ENCODE assay signal across 8 cellular contexts in the genomic region with DNA sequence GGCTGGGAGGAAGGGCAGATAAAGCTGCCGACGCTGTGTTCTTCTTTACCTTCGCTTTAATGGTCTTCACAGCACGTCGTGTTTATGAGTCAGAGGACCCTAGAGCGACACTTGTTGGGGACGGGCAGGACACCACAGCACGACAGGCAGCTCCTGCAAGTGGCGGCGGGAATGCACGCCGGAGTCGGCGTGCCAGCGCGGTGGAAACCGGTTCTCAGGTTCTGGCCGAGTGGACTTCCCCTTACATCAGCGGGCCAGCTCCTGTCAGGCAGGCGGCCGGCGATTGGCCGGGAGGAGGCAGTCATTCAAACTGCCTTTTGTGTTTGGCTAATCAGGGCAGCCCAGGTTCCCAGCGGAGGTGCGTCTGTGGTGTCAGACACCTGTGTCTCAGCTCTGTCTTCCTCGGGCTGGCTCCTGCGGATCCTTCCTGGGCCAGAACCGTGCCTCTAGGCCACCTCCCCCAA.
DNase-seq lines count a peak whose midpoint lies in the region; ATAC-seq and TF ChIP-seq lines count a peak whose summit lies in the region.

No MANE protein-coding gene starts in this region.

- DNase-seq in COR-L47 (lab: John Stamatoyannopoulos, UW) (peak; percentile 93), NCI-H1105 (lab: John Stamatoyannopoulos, UW) (peak; percentile 62), heart right ventricle (peak; percentile 74 to 77), omental fat pad (ENCODE audit: low spot score) (peak; percentile 37), NCI-H446 (lab: John Stamatoyannopoulos, UW) (no peak), SKM-1 (lab: John Stamatoyannopoulos, UW; ENCODE audit: unreplicated experiment) (no peak)

- H3K4me1 ChIP-seq in heart right ventricle = peaks cover 0 to 41% (median 16%) of the 10 kb centered on the region in 9 donors

- H3K27me3 Mint-ChIP-seq in activated naive CD8-positive, alpha-beta T cell = peaks cover 33% of the 10 kb centered on the region

- 6 to 8% methylated on average over 28 of the region's 28 CpGs for WGBS in heart right ventricle, 2 donors

- H3K27me3 ChIP-seq in heart right ventricle = peaks cover 0 to 36% (median 0%) of the 10 kb centered on the region in 7 donors

- TF ChIP-seq CTCF in heart right ventricle (IDR thresholded peaks at IDR 0.05) = peak in 7 of 9 donors; percentile 19 to 54 (median 38)
- no peak for TF ChIP-seq CTCF in omental fat pad (IDR thresholded peaks at IDR 0.05)

- H3K27ac Mint-ChIP-seq in activated naive CD8-positive, alpha-beta T cell = no peak overlapping the region

- no peaks in the 10 kb centered on the region for H3K36me3 ChIP-seq in heart right ventricle

- H3K36me3 Mint-ChIP-seq in activated naive CD8-positive, alpha-beta T cell = no peaks in the 10 kb centered on the region

- H3K9me3 Mint-ChIP-seq in activated naive CD8-positive, alpha-beta T cell (ENCODE audit: low read depth) = no peaks in the 10 kb centered on the region

- H3K4me1 Mint-ChIP-seq in activated naive CD8-positive, alpha-beta T cell (ENCODE audit: low read depth) = peaks cover 7% of the 10 kb centered on the region

- peak overlapping the region in 9 of 10 donors; percentile 27 to 56 (median 51) for H3K4me3 ChIP-seq in heart right ventricle

- intact Hi-C loops in heart right ventricle (cut with DNase I) = loop anchor here in 3 of 10 donors (10.0 kb wide), 3 partner anchors 61 to 281 kb away; a partner anchor contains a TSS

- no peaks in the 10 kb centered on the region for H3K9me3 ChIP-seq in heart right ventricle

- peak overlapping the region; percentile 55 to 88 (median 76) for H3K27ac ChIP-seq in heart right ventricle

- ATAC-seq in GM21381 (IDR thresholded peaks at IDR 0.05; ENCODE audit: unreplicated experiment) (peak; percentile 76), heart right ventricle (peak; percentile 68 to 93 (median 89)), omental fat pad (ENCODE audit: low FRiP score) (peak; percentile 90)

- H3K4me3 Mint-ChIP-seq in activated naive CD8-positive, alpha-beta T cell = peak overlapping the region; percentile 58

Comparison
In these comparisons a context has a peak if more than half of its experiments do, and no peak if none do; other contexts are left out.
1. DNase-seq: peak in COR-L47 (single experiment), NCI-H1105 (single experiment), heart right ventricle (2 of 2) and omental fat pad (single experiment); none in NCI-H446 (0 of 2) and SKM-1 (single experiment).
2. CTCF ChIP-seq: peak in heart right ventricle (7 of 9); none in omental fat pad (0 of 3).
3. Peak in every context shown above with its lines, with median percentiles within 50 percentile points of each other: ATAC-seq.